8 cellular contexts compared by ENCODE assay signal in the genomic region with DNA sequence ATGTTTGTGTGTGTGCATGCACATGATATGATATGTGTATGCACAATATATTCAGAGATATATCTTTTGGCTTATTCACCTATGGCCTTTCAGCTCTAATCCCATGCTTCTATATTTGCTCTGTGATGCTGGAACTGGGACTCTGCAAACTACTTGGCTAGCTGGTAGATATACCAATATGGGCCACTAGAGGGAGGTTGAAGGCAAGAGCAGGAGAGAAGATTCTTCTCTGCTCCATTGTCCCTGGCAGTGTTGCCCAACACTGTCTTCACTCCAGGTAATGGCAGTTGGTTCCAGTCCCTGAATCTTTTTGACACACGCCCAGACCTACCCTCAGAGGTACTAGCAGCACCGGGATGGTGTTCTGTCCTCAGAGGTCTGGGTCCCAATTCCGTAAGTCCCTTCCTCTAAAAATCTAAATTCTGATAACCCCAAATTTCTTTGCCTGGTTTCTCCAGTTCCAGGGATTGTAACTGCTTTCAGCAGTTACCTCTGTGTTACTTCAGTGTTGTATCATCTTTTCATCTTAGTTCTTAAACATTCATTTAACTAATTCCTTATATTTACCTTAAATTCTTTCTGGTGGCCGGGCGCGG. TPM values are rescaled to one million over a fixed set of nuclear protein-coding genes. Genes with fewer than 3 reads are reported as not detected.
DNase-seq lines count a peak whose midpoint lies in the region; ATAC-seq and TF ChIP-seq lines count a peak whose summit lies in the region.

No MANE protein-coding gene starts in this region.

- H3K4me3 ChIP-seq in GM23338: no peak overlapping the region
- H3K4me3 ChIP-seq in choroid plexus epithelial cell (ENCODE audit: low read depth, low read length): no peak overlapping the region
- H3K4me3 ChIP-seq in left lung: no peak overlapping the region

- H3K79me2 ChIP-seq in GM23338 (replicated peaks; ENCODE audit: insufficient read depth): no peaks in the 10 kb centered on the region

- intact Hi-C loops in left lung (cut with DNase I): no loop called here

- H3K27ac Mint-ChIP-seq in GM23338 (no peak overlapping the region), type B pancreatic cell (no peak overlapping the region)

- no peaks in the 10 kb centered on the region for H3K9me3 ChIP-seq in left lung

- H3K9me2 ChIP-seq in GM23338 (ENCODE audit: insufficient read depth): no peaks in the 10 kb centered on the region

- no peak overlapping the region for H2AFZ ChIP-seq in GM23338

- H3K4me1 Mint-ChIP-seq in GM23338: no peaks in the 10 kb centered on the region
- no peaks in the 10 kb centered on the region for H3K4me1 Mint-ChIP-seq in type B pancreatic cell (ENCODE audit: unreplicated experiment)

- H4K20me1 ChIP-seq in GM23338 (replicated peaks; ENCODE audit: insufficient read depth): no peaks in the 10 kb centered on the region

- no peaks in the 10 kb centered on the region for H3K36me3 Mint-ChIP-seq in GM23338 (ENCODE audit: low read depth)
- H3K36me3 Mint-ChIP-seq in type B pancreatic cell: no peaks in the 10 kb centered on the region

- H3K4me3 Mint-ChIP-seq in GM23338: no peak overlapping the region
- H3K4me3 Mint-ChIP-seq in type B pancreatic cell: no peak overlapping the region

- H3K36me3 ChIP-seq in GM23338 (ENCODE audit: insufficient read depth): no peaks in the 10 kb centered on the region
- no peaks in the 10 kb centered on the region for H3K36me3 ChIP-seq in left lung

- no peak overlapping the region for H3K27ac ChIP-seq in GM23338 (ENCODE audit: low read depth)
- no peak overlapping the region for H3K27ac ChIP-seq in left lung

- H3F3A ChIP-seq in GM23338 (replicated peaks; ENCODE audit: low read depth): no peaks in the 10 kb centered on the region

- TF ChIP-seq CTCF in GM23338 (conservative IDR thresholded peaks at IDR 0.05; ENCODE audit: low read depth in 2 of 2) (peak; percentile 80 to 82), choroid plexus epithelial cell (conservative IDR thresholded peaks at IDR 0.05; ENCODE audit: low read depth, low read length) (peak; percentile 91), left lung (IDR thresholded peaks at IDR 0.05) (peak; percentile 74 to 76), type B pancreatic cell (conservative IDR thresholded peaks at IDR 0.05) (peak; percentile 86)

- peak; percentile 33 for DNase-seq in activated gamma-delta T cell treated with Interleukin-2 at 50 U/mL for 16 hours
- DNase-seq in activated gamma-delta T cell (lab: John Stamatoyannopoulos, UW): no peak
- peak; percentile 92 for DNase-seq in GM23338 (ENCODE audit: low spot score)
- peak; percentile 35 for DNase-seq in MV-4-11 (lab: John Stamatoyannopoulos, UW)
- peak; percentile 73 for DNase-seq in SKM-1 treated with dmso at 0.1 percent for 144 hours (lab: John Stamatoyannopoulos, UW; ENCODE audit: unreplicated experiment)
- DNase-seq in choroid plexus epithelial cell (ENCODE audit: low read depth): peak; percentile 75
- DNase-seq in left lung: no peak
- DNase-seq in type B pancreatic cell (ENCODE audit: extremely low spot score, unreplicated experiment): no peak

- no peak overlapping the region for H3K4me2 ChIP-seq in GM23338

- H3K27me3 Mint-ChIP-seq in GM23338 (ENCODE audit: insufficient read depth, low read depth, poor library complexity) (no peaks in the 10 kb centered on the region), type B pancreatic cell (no peaks in the 10 kb centered on the region)

- ATAC-seq in GM23338 (peak; percentile 98), left lung (peak; percentile 91)

- H3K27me3 ChIP-seq in GM23338 (ENCODE audit: insufficient read depth) (no peaks in the 10 kb centered on the region), left lung (no peaks in the 10 kb centered on the region)

- H3K9me3 Mint-ChIP-seq in GM23338 (0 out of 3 replicates have a peak, but pooled peaks cover 3% of the 10 kb centered on the region), type B pancreatic cell (peaks cover 4% of the 10 kb centered on the region)

- H3K4me1 ChIP-seq in GM23338 (ENCODE audit: insufficient read depth): no peaks in the 10 kb centered on the region
- H3K4me1 ChIP-seq in left lung: no peaks in the 10 kb centered on the region

TF ChIP-seq in GM23338, 12 proteins besides CTCF, POLR2A, EP300 and RAD21:
- no peak for TF ChIP-seq ZNF114 (CRISPR knock-in tag; IDR thresholded peaks at IDR 0.05)
- TF ChIP-seq CREB1 (CRISPR knock-in tag; IDR thresholded peaks at IDR 0.05; ENCODE audit: low read depth): no peak
- peak; percentile 87 for TF ChIP-seq ZNF462 (CRISPR knock-in tag; IDR thresholded peaks at IDR 0.05)

RNA-seq across cellular contexts. Expression of gene GTPBP8, which starts 44.7 kb away (rescaled TPM):
- total RNA-seq in GM23338 (2014; rRNA removed; shearing (Covaris generic)): 18.7 and 47.1 TPM in 2 replicates
- 36.8 and 39.9 TPM in 2 replicates for polyA plus RNA-seq in GM23338 (2016; fragmentation: Nextera tagmentation; extraction: Ambion mirVana)
- total RNA-seq in left lung (10 to 100 TPM; 14.7 to 16.8 TPM), type B pancreatic cell (ENCODE audit: low replicate concordance) (20.3 and 25.9 TPM in 2 replicates)

Comparison
In these comparisons a context has a peak if more than half of its experiments do, and no peak if none do; other contexts are left out.
1. DNase-seq: peak in activated gamma-delta T cell treated with Interleukin-2 at 50 U/mL for 16 hours (single experiment), GM23338 (single experiment), MV-4-11 (single experiment), SKM-1 treated with dmso at 0.1 percent for 144 hours (single experiment) and choroid plexus epithelial cell (single experiment); none in activated gamma-delta T cell (single experiment), left lung (0 of 2) and type B pancreatic cell (single experiment).
2. Peak in every context shown above with its lines, with median percentiles within 50 percentile points of each other: CTCF ChIP-seq.